Comparison of ENCODE assay signal across 8 cellular contexts in the genomic region with DNA sequence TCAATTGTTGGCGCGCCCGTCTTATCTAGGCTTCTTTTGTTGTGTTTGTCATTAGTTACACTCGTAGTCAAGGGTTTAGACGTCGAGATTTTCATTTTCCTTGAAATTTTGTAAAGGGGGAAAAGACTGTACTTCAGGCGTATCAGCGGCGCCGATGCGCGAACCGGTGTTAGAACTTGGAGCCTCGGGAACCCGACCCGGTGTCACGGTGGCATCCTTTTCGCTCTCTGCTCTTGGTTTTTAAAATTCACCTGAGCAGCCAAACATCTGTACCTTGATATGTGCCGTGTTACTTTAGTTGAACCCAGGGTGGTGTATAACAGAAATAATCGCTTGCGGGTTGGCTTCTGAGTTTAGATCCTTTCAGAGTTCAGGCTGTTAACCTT. TPM values are rescaled to one million over a fixed set of nuclear protein-coding genes. Genes with fewer than 3 reads are reported as not detected.
A peak's percentile ranks its signal among the peaks of the same experiment; 100 is the strongest.
DNase-seq lines count a peak whose midpoint lies in the region; ATAC-seq and TF ChIP-seq lines count a peak whose summit lies in the region.

No MANE protein-coding gene starts in this region.

- H3K4me1 ChIP-seq in Panc1 (ENCODE audit: control insufficient read depth, insufficient read depth, low read length) (peaks cover 15% of the 10 kb centered on the region), endodermal cell (ENCODE audit: control insufficient read depth, insufficient read depth, low read length) (no peaks in the 10 kb centered on the region), parathyroid adenoma (peaks cover 4% of the 10 kb centered on the region)

- H3K27me3 ChIP-seq in Panc1 (ENCODE audit: control insufficient read depth, insufficient read depth, low read length) (no peaks in the 10 kb centered on the region), endodermal cell (ENCODE audit: control insufficient read depth, insufficient read depth, low read length, poor library complexity, severe bottlenecking) (peaks cover 16% of the 10 kb centered on the region), parathyroid adenoma (ENCODE audit: control insufficient read depth, insufficient read depth, low read length) (no peaks in the 10 kb centered on the region)

- peak overlapping the region; percentile 63 for H3K27ac Mint-ChIP-seq in endodermal cell

- H3K9me3 ChIP-seq in Panc1 (ENCODE audit: control insufficient read depth, insufficient read depth, low read depth, low read length), result no peaks in the 10 kb centered on the region
- H3K9me3 ChIP-seq in endodermal cell (ENCODE audit: control insufficient read depth, low read length), result no peaks in the 10 kb centered on the region
- H3K9me3 ChIP-seq in parathyroid adenoma (ENCODE audit: control insufficient read depth, low read length), result no peaks in the 10 kb centered on the region

- H3K4me2 ChIP-seq in parathyroid adenoma (ENCODE audit: low read length), result peak overlapping the region; percentile 99

- POLR2A ChIA-PET in Panc1 (lab: Charles Lee), result no interaction called here

- H3K4me3 ChIP-seq in Panc1 (ENCODE audit: low read depth in 2 of 2, low read length in 2 of 2) (peak overlapping the region; percentile 81 to 90), endodermal cell (ENCODE audit: low read length) (peak overlapping the region; percentile 82), parathyroid adenoma (ENCODE audit: low read depth, low read length) (peak overlapping the region; percentile 86)

- peaks cover 14% of the 10 kb centered on the region for H3K36me3 Mint-ChIP-seq in endodermal cell (ENCODE audit: low read depth)

- H3K4me1 Mint-ChIP-seq in endodermal cell, result peaks cover 24% of the 10 kb centered on the region

- no peak for TF ChIP-seq CTCF in Panc1 (IDR thresholded peaks at IDR 0.05)
- TF ChIP-seq CTCF in endodermal cell (conservative IDR thresholded peaks at IDR 0.05), result no peak
- TF ChIP-seq CTCF in parathyroid adenoma (IDR thresholded peaks at IDR 0.05), result no peak

- ATAC-seq in Panc1 (no peak), GM21528 (IDR thresholded peaks at IDR 0.05; ENCODE audit: low FRiP score, unreplicated experiment) (no peak), GM21825 (IDR thresholded peaks at IDR 0.05; ENCODE audit: unreplicated experiment) (no peak)

- H3K27me3 Mint-ChIP-seq in endodermal cell (ENCODE audit: insufficient read depth), result peaks cover 30% of the 10 kb centered on the region

- no TSS peak for BruUV-seq in Panc1 (replicated peaks; lab: Mats Ljungman, UMichigan)

- peak overlapping the region; percentile 92 for H2AFZ ChIP-seq in parathyroid adenoma

- H3K79me2 ChIP-seq in parathyroid adenoma, result peaks cover 6% of the 10 kb centered on the region

- H3K9ac ChIP-seq in endodermal cell (ENCODE audit: extremely low read depth, low read length, poor library complexity, severe bottlenecking) (peak overlapping the region; percentile 71), parathyroid adenoma (peak overlapping the region; percentile 30)

- 11 to 12% methylated on average over 18 to 21 of the region's 21 CpGs for WGBS in endodermal cell (ENCODE audit: insufficient coverage in 1 of 2, insufficient read length in 1 of 2), 2 experiments

- DNase-seq in ELR (ENCODE audit: low read depth) (peak; percentile 40), Panc1 (ENCODE audit: low read depth, low spot score) (no peak), endodermal cell (no peak), DMS153 treated with DMSO at 0.1 percent for 48 hours (lab: John Stamatoyannopoulos, UW; ENCODE audit: unreplicated experiment) (no peak), LoVo (ENCODE audit: low spot score) (no peak)

- CTCF ChIA-PET in Panc1 (lab: Charles Lee), result no interaction called here

- intact Hi-C loops in Panc1 (cut with micrococcal nuclease; ENCODE audit: unreplicated experiment), result loop anchor here (5.0 to 10.0 kb wide), 2 partner anchors 81 to 372 kb away; a partner anchor contains a TSS

- no peaks in the 10 kb centered on the region for H3K9me3 Mint-ChIP-seq in endodermal cell

- in situ Hi-C loops in Panc1 (cut with HindIII; ENCODE audit: low pct_unique_long_range_greater_than_20kb, low sequenced_read_pairs), result no loop called here

- H3K4me3 Mint-ChIP-seq in endodermal cell, result peak overlapping the region; percentile 76

- H3K27ac ChIP-seq in Panc1 (ENCODE audit: low read length), result peak overlapping the region; percentile 83
- H3K27ac ChIP-seq in endodermal cell (ENCODE audit: low read depth, low read length), result no peak overlapping the region
- H3K27ac ChIP-seq in parathyroid adenoma, result no peak overlapping the region

- H3K36me3 ChIP-seq in Panc1 (ENCODE audit: control insufficient read depth, insufficient read depth, low read length) (no peaks in the 10 kb centered on the region; the same call in 1 of the 2 replicates), endodermal cell (ENCODE audit: control insufficient read depth, insufficient read depth, low read length) (peaks cover 4% of the 10 kb centered on the region), parathyroid adenoma (ENCODE audit: control insufficient read depth, insufficient read depth, low read length) (no peaks in the 10 kb centered on the region)

RNA-seq across cellular contexts. Expression of a gene that starts 0.6 kb away (rescaled TPM):
- total RNA-seq in Panc1 (2021; ENCODE audit: unreplicated experiment) (57.4 TPM), endodermal cell (10 to 100 TPM; 18.3 to 19.1 TPM)
- polyA plus RNA-seq in Panc1 (2012; ENCODE audit: insufficient read length), result 34.1 TPM
- polyA plus RNA-seq in endodermal cell (2013, experiment 1 of 2), result 21.9 TPM
- 21.4 TPM for polyA plus RNA-seq in endodermal cell (2013, experiment 2 of 2)

RNA-seq across cellular contexts. Expression of a gene that starts 50.9 kb away (rescaled TPM):
- total RNA-seq in Panc1 (2021; ENCODE audit: unreplicated experiment), result 74.7 TPM
- polyA plus RNA-seq in Panc1 (2012; ENCODE audit: insufficient read length), result 44.8 TPM
- 10 to 100 TPM; 31.2 to 45.0 TPM for total RNA-seq in endodermal cell
- 51.2 TPM for polyA plus RNA-seq in endodermal cell (2013, experiment 1 of 2)
- 49.9 TPM for polyA plus RNA-seq in endodermal cell (2013, experiment 2 of 2)
